24 cellular contexts compared by ENCODE assay signal in the genomic region with DNA sequence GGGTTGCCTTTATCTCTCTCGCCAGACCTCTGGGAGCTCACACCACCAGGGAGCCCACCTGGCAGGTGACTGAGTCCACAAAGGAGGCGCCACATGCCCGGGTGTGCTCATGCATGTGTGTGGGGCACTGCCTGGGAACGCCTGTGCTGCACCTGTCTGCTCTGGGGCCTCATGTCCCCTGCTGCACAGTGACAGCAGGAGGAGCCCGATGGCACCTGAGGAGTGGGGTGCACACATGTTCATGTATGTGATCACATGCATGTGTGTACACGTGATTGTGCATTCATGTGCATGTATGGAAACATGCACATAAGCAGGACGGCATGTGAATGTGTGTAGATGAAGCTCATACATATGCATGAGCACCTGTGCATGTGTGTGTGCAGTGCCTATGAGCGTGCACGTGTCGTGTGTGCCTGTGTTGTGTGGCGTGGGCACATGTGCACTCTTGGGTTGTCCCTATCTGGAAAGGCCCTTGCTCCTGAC. TPM values are rescaled to one million over a fixed set of nuclear protein-coding genes. Genes with fewer than 3 reads are reported as not detected.
DNase-seq lines count a peak whose midpoint lies in the region; ATAC-seq, FAIRE-seq and TF ChIP-seq lines count a peak whose summit lies in the region.
"Had no signal": no experiment of that assay in that cellular context is flagged by ENCODE, and none has a peak within 500 bp of the region (broad histone marks: within the 10 kb centered on the region; RNA-seq: fewer than 3 reads in every experiment).

No MANE protein-coding gene starts in this region.

- H3K79me2 ChIP-seq in GM12878 (ENCODE audit: control insufficient read depth, insufficient read depth, low read length): no peaks in the 10 kb centered on the region

- TF ChIP-seq POLR2A in IMR-90 (IDR thresholded peaks at IDR 0.05; ENCODE audit: low read depth, low read length) (no peak), GM12878 (IDR thresholded peaks at IDR 0.05; ENCODE audit: low read depth, low read length) (no peak)

- H3K4me2 ChIP-seq in IMR-90 (ENCODE audit: low read depth, low read length) (no peak overlapping the region), GM12878 (ENCODE audit: control insufficient read depth, insufficient read depth) (no peak overlapping the region), neuronal stem cell (ENCODE audit: insufficient read depth, low read length, poor library complexity, severe bottlenecking) (no peak overlapping the region)

- H3K9me3 ChIP-seq in IMR-90 (ENCODE audit: control insufficient read depth, insufficient read depth, low read length) (peaks cover 3% of the 10 kb centered on the region), GM12878 (replicated peaks; ENCODE audit: control insufficient read depth, insufficient read depth, low read length) (no peaks in the 10 kb centered on the region), neuronal stem cell (replicated peaks in 1 of 2; ENCODE audit: control insufficient read depth in 2 of 2, insufficient read depth in 1 of 2, low read depth in 1 of 2, low read length in 2 of 2) (peaks cover 4 to 9% of the 10 kb centered on the region in 2 donors)
- H3K9me3 ChIP-seq: prostate gland, uterus had no signal

- H3K27me3 ChIP-seq in IMR-90 (ENCODE audit: control insufficient read depth, insufficient read depth, low read length): peaks cover 41% of the 10 kb centered on the region
- H3K27me3 ChIP-seq in GM12878 (replicated peaks in 1 of 2; ENCODE audit: control insufficient read depth in 2 of 2, insufficient read depth in 2 of 2, low read length in 1 of 2): no peaks in the 10 kb centered on the region
- peaks cover 0 to 28% (median 0%) of the 10 kb centered on the region in 3 experiments for H3K27me3 ChIP-seq in neuronal stem cell (ENCODE audit: control insufficient read depth in 3 of 3, insufficient read depth in 3 of 3, low read depth in 1 of 3, low read length in 3 of 3)
- H3K27me3 ChIP-seq: neural progenitor cell had no signal

- H3K79me1 ChIP-seq in IMR-90 (ENCODE audit: low read depth in 1 of 2, low read length in 2 of 2) (no peaks in the 10 kb centered on the region), neuronal stem cell (ENCODE audit: low read depth, low read length) (peaks cover 4% of the 10 kb centered on the region)

- FAIRE-seq in GM12878 (lab: Jason Lieb, UNC): no peak
- FAIRE-seq: GM19239, small intestine had no signal

- H2AK5ac ChIP-seq in IMR-90 (ENCODE audit: low read depth, low read length) (no peak overlapping the region), neuronal stem cell (ENCODE audit: low read depth, low read length) (no peak overlapping the region)

- no peaks in the 10 kb centered on the region; the same call in 1 of the 2 replicates for H4K20me1 ChIP-seq in IMR-90 (ENCODE audit: insufficient read depth, low read length)
- H4K20me1 ChIP-seq in GM12878 (ENCODE audit: control insufficient read depth, insufficient read depth): no peaks in the 10 kb centered on the region

- H2BK20ac ChIP-seq in IMR-90 (ENCODE audit: low read depth, low read length): no peak overlapping the region

- H3K27ac ChIP-seq in IMR-90 (ENCODE audit: insufficient read depth, low read length) (no peak overlapping the region), GM12878 (ENCODE audit: control insufficient read depth, insufficient read depth) (no peak overlapping the region), neuronal stem cell (replicated peaks; ENCODE audit: low read length) (no peak overlapping the region)
- H3K27ac ChIP-seq: neural progenitor cell, prostate gland, suprapubic skin, uterus had no signal

- RAD21 ChIA-PET in GM12878 (lab: Charles Lee; ENCODE audit: unreplicated experiment): no interaction called here

- no peak overlapping the region for H3K18ac ChIP-seq in IMR-90 (ENCODE audit: low read depth, low read length)
- peak overlapping the region; percentile 1 for H3K18ac ChIP-seq in neuronal stem cell (ENCODE audit: low read length)

- H3K23ac ChIP-seq in IMR-90 (ENCODE audit: low read depth, low read length) (no peak overlapping the region; the same call in 1 of the 2 replicates), neuronal stem cell (ENCODE audit: low read depth, low read length, poor library complexity) (peak overlapping the region; percentile 1)

- no peak overlapping the region for H4K5ac ChIP-seq in IMR-90 (ENCODE audit: low read depth, low read length)

- no peak overlapping the region for H3K56ac ChIP-seq in IMR-90 (ENCODE audit: extremely low read depth, insufficient read depth, low read length)

- no peak overlapping the region for H2BK12ac ChIP-seq in neuronal stem cell (ENCODE audit: low read length)

- no peak overlapping the region for H4K91ac ChIP-seq in IMR-90 (ENCODE audit: insufficient read depth, low read depth, low read length)
- H4K91ac ChIP-seq in neuronal stem cell (ENCODE audit: low read depth, low read length, poor library complexity): no peak overlapping the region

- no peak overlapping the region for H3K9ac ChIP-seq in IMR-90 (ENCODE audit: low read depth, low read length)
- no peak overlapping the region for H3K9ac ChIP-seq in GM12878 (ENCODE audit: control insufficient read depth, insufficient read depth, low read length)
- H3K9ac ChIP-seq in neuronal stem cell (ENCODE audit: low read depth, low read length, poor library complexity): peak overlapping the region; percentile 71
- H3K9ac ChIP-seq: neural progenitor cell had no signal

- in situ Hi-C loops in IMR-90 (cut with MboI; ENCODE audit: low sequenced_read_pairs): no loop called here
- in situ Hi-C loops in GM12878 (cut with MboI): no loop called here

- no peak overlapping the region for H3K4ac ChIP-seq in IMR-90 (ENCODE audit: low read depth, low read length)
- no peak overlapping the region for H3K4ac ChIP-seq in neuronal stem cell (ENCODE audit: low read length)

- DNase-seq in COR-L47 (lab: John Stamatoyannopoulos, UW) (peak; percentile 68), IMR-90 (no peak), GM12878 (ENCODE audit: low read depth, low spot score) (no peak), neuronal stem cell (ENCODE audit: low spot score) (no peak), occipital lobe (lab: John Stamatoyannopoulos, UW) (no peak), dedifferentiated amniotic fluid mesenchymal stem cell (ENCODE audit: extremely low spot score) (no peak), retina (no peak)
- DNase-seq: activated CD4-positive, alpha-beta T cell treated with anti-CD3 and anti-CD28 coated beads, Interleukin-2, amount 10 ng/mL, durations not matched to agents 7 days and 5 days; activated CD8-positive, alpha-beta memory T cell treated with anti-CD3 and anti-CD28 coated beads, Interleukin-2, amount 10 ng/mL, durations not matched to agents 7 days and 5 days; activated naive CD4-positive, alpha-beta T cell treated with anti-CD3 and anti-CD28 coated beads, Interleukin-2, amount 10 ng/mL, durations not matched to agents 7 days and 5 days; activated T-cell treated with anti-CD3 and anti-CD28 coated beads, Interleukin-2, amount 50 U/mL, for 72 hours; C1 segment of cervical spinal cord; caudate nucleus; kidney glomerular epithelial cell; NCI-H2107; NCI-H526; small intestine; uterus had no signal

- H2BK5ac ChIP-seq in IMR-90 (ENCODE audit: low read depth, low read length, poor library complexity, severe bottlenecking) (no peak overlapping the region), neuronal stem cell (ENCODE audit: low read length) (no peak overlapping the region)

- H3K36me3 ChIP-seq in IMR-90 (ENCODE audit: control insufficient read depth, insufficient read depth, low read length): no peaks in the 10 kb centered on the region
- H3K36me3 ChIP-seq in GM12878 (ENCODE audit: control insufficient read depth in 2 of 2, insufficient read depth in 2 of 2, low read length in 1 of 2): no peaks in the 10 kb centered on the region
- no peaks in the 10 kb centered on the region for H3K36me3 ChIP-seq in neuronal stem cell (replicated peaks in 1 of 2; ENCODE audit: control insufficient read depth in 2 of 2, insufficient read depth in 2 of 2, low read length in 2 of 2)
- H3K36me3 ChIP-seq: neural progenitor cell, prostate gland, suprapubic skin, uterus had no signal

- H2AK9ac ChIP-seq in IMR-90 (replicated peaks; ENCODE audit: low read depth, low read length, poor library complexity): peak overlapping the region; percentile 37

- H2BK15ac ChIP-seq in IMR-90 (ENCODE audit: low read depth, low read length) (no peak overlapping the region), neuronal stem cell (ENCODE audit: low read length) (peak overlapping the region; percentile 20)

- BruUV-seq in IMR-90 (replicated peaks; lab: Mats Ljungman, UMichigan) (no TSS peak), GM12878 (replicated peaks; lab: Mats Ljungman, UMichigan) (no TSS peak)

- SMC1A ChIA-PET in GM12878 (lab: Charles Lee; ENCODE audit: uncharacterized antibody, unreplicated experiment): interaction anchor here (1.2 kb wide), 1 partner anchor 116 kb away, joined by 3 read pairs; no protein-coding TSS in a partner anchor

- CTCF ChIA-PET in IMR-90 (lab: Yijun Ruan, JAX) (no interaction called here), GM12878 (lab: Yijun Ruan, JAX) (no interaction called here)

- H3K9me1 ChIP-seq in IMR-90 (ENCODE audit: insufficient read depth, low read length): no peaks in the 10 kb centered on the region

- intact Hi-C loops in IMR-90 (cut with micrococcal nuclease): no loop called here
- intact Hi-C loops in GM12878 (cut with micrococcal nuclease; ENCODE audit: unreplicated experiment): no loop called here

- TF ChIP-seq CTCF in IMR-90 (conservative IDR thresholded peaks at IDR 0.05; ENCODE audit: low read depth, low read length) (no peak), GM12878 (IDR thresholded peaks at IDR 0.05 in 2 of 3, conservative IDR thresholded peaks at IDR 0.05 in 1 of 3; ENCODE audit: control insufficient read depth in 2 of 3, extremely low read depth in 1 of 3, insufficient read depth in 1 of 3, low read depth in 3 of 3, low read length in 3 of 3) (no peak)

- dilution Hi-C loops in IMR-90 (cut with HindIII; ENCODE audit: low sequenced_read_pairs, unreplicated experiment): no loop called here

- no peak overlapping the region for H4K8ac ChIP-seq in IMR-90 (ENCODE audit: low read depth in 2 of 2, low read length in 2 of 2)
- peak overlapping the region; percentile 70 for H4K8ac ChIP-seq in neuronal stem cell (ENCODE audit: low read depth, low read length)

- no peak overlapping the region for H2BK120ac ChIP-seq in IMR-90 (ENCODE audit: low read depth, low read length)
- no peak overlapping the region for H2BK120ac ChIP-seq in neuronal stem cell (ENCODE audit: low read depth, low read length)

- H3K4me1 ChIP-seq in IMR-90 (ENCODE audit: control insufficient read depth, insufficient read depth, low read length) (no peaks in the 10 kb centered on the region), GM12878 (ENCODE audit: control insufficient read depth, insufficient read depth, low read length) (no peaks in the 10 kb centered on the region), neuronal stem cell (ENCODE audit: control insufficient read depth in 2 of 2, insufficient read depth in 1 of 2, low read depth in 1 of 2, low read length in 2 of 2) (peaks cover 13 to 23% of the 10 kb centered on the region in 2 donors)
- H3K4me1 ChIP-seq: prostate gland, uterus had no signal

- H3K4me3 ChIP-seq in IMR-90 (ENCODE audit: insufficient read depth, low read depth, low read length): no peak overlapping the region
- no peak overlapping the region for H3K4me3 ChIP-seq in GM12878
- no peak overlapping the region for H3K4me3 ChIP-seq in neuronal stem cell (ENCODE audit: low read length in 2 of 2)
- H3K4me3 ChIP-seq: neural progenitor cell, prostate gland, suprapubic skin, uterus had no signal

- 78% methylated on average over 3 of the region's 11 CpGs; no CpG with 5 or more reads in 1 of the 2 experiments for WGBS in IMR-90 (ENCODE audit: extremely low coverage in 2 of 2, insufficient read length in 1 of 2), 2 experiments
- WGBS in GM12878 (ENCODE audit: insufficient coverage, insufficient replicate concordance, low lambda C conversion rate, missing lambda C conversion rate): 33% methylated on average over 11 of the region's 11 CpGs
- WGBS in neuronal stem cell (ENCODE audit: extremely low coverage in 2 of 2, insufficient read length in 2 of 2, insufficient replicate concordance in 1 of 2), 2 donors: no CpG with 5 or more reads among the region's 11 CpGs

- TF ChIP-seq RAD21 in IMR-90 (IDR thresholded peaks at IDR 0.05; ENCODE audit: low read length): no peak
- TF ChIP-seq RAD21 in GM12878 (IDR thresholded peaks at IDR 0.05; ENCODE audit: insufficient read depth, low read depth, low read length): no peak

- POLR2A ChIA-PET in IMR-90 (lab: Charles Lee; ENCODE audit: unreplicated experiment) (no interaction called here), GM12878 (lab: Charles Lee) (no interaction called here)

- no peak overlapping the region for H3K14ac ChIP-seq in IMR-90 (replicated peaks; ENCODE audit: low read depth, low read length)
- no peak overlapping the region for H3K14ac ChIP-seq in neuronal stem cell (ENCODE audit: low read length)

- TF ChIP-seq EP300 in GM12878 (IDR thresholded peaks at IDR 0.05; ENCODE audit: borderline replicate concordance in 1 of 2, control insufficient read depth in 1 of 2, low read depth in 2 of 2, low read length in 2 of 2): no peak

- H2AFZ ChIP-seq in IMR-90 (replicated peaks; ENCODE audit: low read length, poor library complexity): peak overlapping the region; percentile 21
- H2AFZ ChIP-seq in GM12878 (ENCODE audit: control insufficient read depth, low read depth, low read length): no peak overlapping the region
- H2AFZ ChIP-seq in neuronal stem cell (ENCODE audit: low read length): no peak overlapping the region
- H2AFZ ChIP-seq: neural progenitor cell had no signal

- ATAC-seq in IMR-90 (ENCODE audit: low read depth): no peak
- no peak for ATAC-seq in GM12878
- ATAC-seq: activated CD8-positive, alpha-beta memory T cell treated with anti-CD3 and anti-CD28 coated beads, Interleukin-2, amount 10 ng/mL, durations not matched to agents 7 days and 5 days; activated T-cell treated with anti-CD3 and anti-CD28 coated beads, Interleukin-2, amount 50 U/mL, for 72 hours; stimulated activated effector memory CD8-positive, alpha-beta T cell treated with anti-CD3 and anti-CD28 coated beads, Interleukin-12 subunit alpha, Interleukin-12 subunit beta, amount 100 ng/mL, for 72 hours had no signal

RNA-seq across cellular contexts. Expression of gene YKT6, which starts 22.0 kb away (rescaled TPM):
- 98.6 and 120 TPM in 2 replicates for total RNA-seq in IMR-90 (2012; rRNA removed)
- polyA plus RNA-seq in IMR-90 (2012; rRNA removed): 110 and 115 TPM in 2 replicates
- polyA plus RNA-seq in IMR-90 (2012; cell fraction: cytosol; rRNA removed): 108 and 137 TPM in 2 replicates
- polyA plus RNA-seq in IMR-90 (2012; cell fraction: nucleus; rRNA removed; ENCODE audit: low replicate concordance): 79.7 and 108 TPM in 2 replicates
- 18.6 and 19.8 TPM in 2 replicates for total RNA-seq in GM12878 (2013; cell fraction: nucleolus; rRNA removed)
- 72.0 and 78.8 TPM in 2 replicates for total RNA-seq in GM12878 (2014; rRNA removed)
- total RNA-seq in GM12878 (2014; rRNA removed; fragmentation: Illumina TruSeq; extraction: Trizol): 48.0 and 48.2 TPM in 2 replicates
- 70.1 and 74.6 TPM in 2 replicates for total RNA-seq in GM12878 (2021)
- 33.2 TPM for polyA plus RNA-seq in GM12878 (2011; ENCODE audit: low read depth)
- 51.2 and 71.2 TPM in 2 replicates for polyA plus RNA-seq in GM12878 (2011; rRNA removed)
- 76.8 and 103 TPM in 2 replicates for polyA plus RNA-seq in GM12878 (2011; cell fraction: cytosol; rRNA removed)
- polyA plus RNA-seq in GM12878 (2011; cell fraction: nucleus; rRNA removed): 83.1 and 91.6 TPM in 2 replicates
- 37.6 and 54.2 TPM in 2 replicates for polyA plus RNA-seq in GM12878 (2012)
- polyA plus RNA-seq in GM12878 (2014; fragmentation: Illumina TruSeq; extraction: Trizol): 65.7 and 69.7 TPM in 2 replicates
- polyA plus RNA-seq in GM12878 (2014; fragmentation: Nextera tagmentation; extraction: Ambion mirVana): 1 to 10 TPM; 1.7 to 3.9 TPM
- polyA plus RNA-seq in GM12878 (2014; rRNA removed): 95.2 and 103 TPM in 2 replicates
- polyA plus RNA-seq in GM12878 (2016; fragmentation: Nextera tagmentation; extraction: Ambion mirVana): 10 to 100 TPM; 68.0 to 75.1 TPM
- 45.9 and 57.8 TPM in 2 replicates for polyA minus RNA-seq in GM12878 (2011; rRNA and poly(A)+ RNA removed)
- polyA minus RNA-seq in GM12878 (2011; cell fraction: cytosol; rRNA and poly(A)+ RNA removed): 13.1 and 24.2 TPM in 2 replicates
- polyA minus RNA-seq in GM12878 (2011; cell fraction: nucleus; rRNA and poly(A)+ RNA removed): 25.1 and 40.4 TPM in 2 replicates
- 71.1 TPM for polyA plus RNA-seq in neuronal stem cell (2013, experiment 1 of 2)
- polyA plus RNA-seq in neuronal stem cell (2013, experiment 2 of 2): 69.2 TPM
- 54.7 TPM for total RNA-seq in occipital lobe

RNA-seq across cellular contexts. Expression of gene GCK, which starts 33.6 kb away (rescaled TPM):
- total RNA-seq in IMR-90 (2012; rRNA removed) (0.18 and 0.28 TPM in 2 replicates), GM12878 (2014; rRNA removed) (not detected in 2 replicates), GM12878 (2014; rRNA removed; fragmentation: Illumina TruSeq; extraction: Trizol) (not detected in 2 replicates), GM12878 (2021) (0.24 TPM in 1 of 2 replicates, not detected in the other), occipital lobe (5.1 TPM)
- polyA plus RNA-seq in IMR-90 (2012; rRNA removed) (0.07 and 0.14 TPM in 2 replicates), GM12878 (2011; rRNA removed) (not detected in 2 replicates), GM12878 (2014; fragmentation: Illumina TruSeq; extraction: Trizol) (not detected in 2 replicates), GM12878 (2014; fragmentation: Nextera tagmentation; extraction: Ambion mirVana) (under 1 TPM in 1 of 2 experiments, not detected in 1; 0.16 TPM), GM12878 (2014; rRNA removed) (not detected in 2 replicates), GM12878 (2016; fragmentation: Nextera tagmentation; extraction: Ambion mirVana) (under 1 TPM in 1 of 2 experiments, not detected in 1; 0.06 TPM)
- 0.36 and 0.54 TPM in 2 replicates for polyA plus RNA-seq in IMR-90 (2012; cell fraction: cytosol; rRNA removed)
- polyA plus RNA-seq in IMR-90 (2012; cell fraction: nucleus; rRNA removed; ENCODE audit: low replicate concordance): 0.05 and 0.21 TPM in 2 replicates
- total RNA-seq in GM12878 (2013; cell fraction: nucleolus; rRNA removed): not detected in 2 replicates
- not detected for polyA plus RNA-seq in GM12878 (2011; ENCODE audit: low read depth)
- polyA plus RNA-seq in GM12878 (2011; cell fraction: cytosol; rRNA removed): not detected in 2 replicates
- not detected in 2 replicates for polyA plus RNA-seq in GM12878 (2011; cell fraction: nucleus; rRNA removed)
- polyA plus RNA-seq in GM12878 (2012): 0.20 TPM in 1 of 2 replicates, not detected in the other
- not detected in 2 replicates for polyA minus RNA-seq in GM12878 (2011; rRNA and poly(A)+ RNA removed)
- not detected in 2 replicates for polyA minus RNA-seq in GM12878 (2011; cell fraction: cytosol; rRNA and poly(A)+ RNA removed)
- not detected in 2 replicates for polyA minus RNA-seq in GM12878 (2011; cell fraction: nucleus; rRNA and poly(A)+ RNA removed)
- 0.60 TPM for polyA plus RNA-seq in neuronal stem cell (2013, experiment 1 of 2)
- polyA plus RNA-seq in neuronal stem cell (2013, experiment 2 of 2): 0.46 TPM
- total RNA-seq: activated CD4-positive, alpha-beta T cell treated with anti-CD3 and anti-CD28 coated beads, Interleukin-2, amount 10 ng/mL, durations not matched to agents 7 days and 5 days; M059J had no signal
